In the genomic region with DNA sequence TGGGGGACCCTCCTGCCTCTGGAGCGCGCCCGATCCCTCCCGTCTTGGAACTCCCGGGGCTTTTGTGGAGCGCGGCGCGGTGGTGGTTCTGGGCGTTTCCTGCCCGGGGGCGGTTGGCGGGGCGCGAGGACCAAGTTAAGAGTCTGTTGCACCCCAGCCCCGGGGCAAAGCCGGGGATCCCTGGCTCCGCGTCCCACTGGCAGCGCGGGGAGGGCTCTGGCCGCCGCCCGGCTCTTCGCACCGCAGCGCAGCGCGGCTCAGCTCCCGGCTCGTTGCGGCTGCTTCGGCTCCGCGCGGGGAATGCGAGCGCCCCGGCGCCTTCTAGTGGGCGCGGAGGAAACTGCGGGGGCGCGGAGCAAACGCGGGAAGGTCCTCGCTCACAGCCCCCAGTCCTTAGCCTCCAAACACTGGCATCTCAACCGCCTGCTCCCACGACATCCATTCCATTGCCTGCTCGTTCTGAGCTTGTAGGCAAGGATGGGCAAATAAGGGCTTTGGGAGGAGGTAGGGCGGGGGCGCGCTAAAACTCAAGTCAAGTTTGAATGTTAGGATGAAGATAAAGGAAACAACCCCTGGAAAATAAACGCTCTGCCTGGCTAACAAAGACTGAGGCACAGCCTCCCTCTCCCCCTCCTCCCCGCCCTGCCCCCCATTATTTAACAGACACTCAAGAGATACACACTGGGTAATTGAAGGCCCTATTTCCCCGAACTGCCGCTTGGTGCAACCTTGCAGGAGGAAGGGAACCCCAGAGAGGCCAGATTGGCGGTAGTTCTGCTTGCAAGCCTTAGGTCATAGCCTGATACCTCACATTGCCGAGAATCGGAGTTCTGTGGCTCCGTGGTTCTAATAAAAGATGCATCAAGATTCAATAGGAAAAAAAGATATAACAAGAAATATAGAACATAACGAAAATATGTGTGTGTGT, we compare ENCODE assay signal across 8 cellular contexts. TPM values are rescaled to one million over a fixed set of nuclear protein-coding genes. Genes with fewer than 3 reads are reported as not detected.
DNase-seq lines count a peak whose midpoint lies in the region; ATAC-seq and TF ChIP-seq lines count a peak whose summit lies in the region.

Gene B4GALNT1, minus strand, starts transcription at position 304 of the 928 bp plus-strand sequence. CDS start 1,069 bp downstream, outside the sequence.

- H2AFZ ChIP-seq in KMS-11 (ENCODE audit: low read depth), result peak within 1 kb of the TSS; percentile 93

- H3K27ac ChIP-seq in KMS-11, result peak within 1 kb of the TSS; percentile 53
- H3K27ac ChIP-seq in upper lobe of left lung, result no peak within 1 kb of the TSS

- TF ChIP-seq CTCF in KMS-11 (conservative IDR thresholded peaks at IDR 0.05; ENCODE audit: low read depth, low read length) (peak; percentile 98), upper lobe of left lung (IDR thresholded peaks at IDR 0.05) (peak; percentile 86 to 94 (median 91))

- no peaks in the 10 kb centered on the region; the same call in 1 of the 2 replicates for H3K36me3 ChIP-seq in KMS-11 (ENCODE audit: insufficient read depth)
- no peaks in the 10 kb centered on the region for H3K36me3 ChIP-seq in upper lobe of left lung

- TF ChIP-seq POLR2A in upper lobe of left lung (IDR thresholded peaks at IDR 0.05), result no peak

- peaks cover 3% of the 10 kb centered on the region; the same call in 1 of the 2 replicates for H3K79me2 ChIP-seq in KMS-11 (ENCODE audit: insufficient read depth, low read depth)

- DNase-seq in DMS114 treated with DMSO at 0.1 percent for 48 hours (lab: John Stamatoyannopoulos, UW; ENCODE audit: unreplicated experiment) (peak; percentile 71), RPMI8226 (peak; percentile 80), activated gamma-delta T cell treated with Interleukin-2 at 50 U/mL for 16 hours (peak; percentile 52), germinal center (ENCODE audit: low spot score) (peak; percentile 83), nucleus accumbens (lab: John Stamatoyannopoulos, UW) (peak in 35 of 56 donors; percentile 20 to 73 (median 47)), upper lobe of left lung (peak; percentile 60 to 94)

- 5 to 9% methylated on average over 16 to 26 of the region's 63 CpGs for WGBS in upper lobe of left lung, 2 donors

- peaks cover 14% of the 10 kb centered on the region for H3K4me1 ChIP-seq in KMS-11 (ENCODE audit: low read depth, poor library complexity, severe bottlenecking)
- peaks cover 18 to 23% (median 20%) of the 10 kb centered on the region in 4 donors for H3K4me1 ChIP-seq in upper lobe of left lung

- H3K9me3 ChIP-seq in upper lobe of left lung, result no peaks in the 10 kb centered on the region

- H3K4me3 ChIP-seq in KMS-11 (IDR thresholded peaks at IDR 0.05; ENCODE audit: insufficient read depth, low read depth, low read length), result no peak within 1 kb of the TSS
- peak within 1 kb of the TSS; percentile 39 to 56 (median 48) for H3K4me3 ChIP-seq in upper lobe of left lung

- peak within 1 kb of the TSS; percentile 91 for H3K9ac ChIP-seq in KMS-11

- peak within 1 kb of the TSS; percentile 73 for H3K4me2 ChIP-seq in KMS-11

- no peak for TF ChIP-seq EP300 in upper lobe of left lung (IDR thresholded peaks at IDR 0.05)

- ATAC-seq in GM21423 (IDR thresholded peaks at IDR 0.05; ENCODE audit: unreplicated experiment), result peak; percentile 79
- peak; percentile 85 to 97 for ATAC-seq in upper lobe of left lung (ENCODE audit: low FRiP score in 2 of 2)

- H4K20me1 ChIP-seq in KMS-11 (ENCODE audit: insufficient read depth), result no peaks in the 10 kb centered on the region

- H3K27me3 ChIP-seq in KMS-11 (ENCODE audit: insufficient read depth, low read depth) (no peaks in the 10 kb centered on the region), upper lobe of left lung (peaks cover 0 to 35% (median 17%) of the 10 kb centered on the region in 4 donors)

RNA-seq across cellular contexts. Expression of gene B4GALNT1, which starts in this region (rescaled TPM):
- total RNA-seq in upper lobe of left lung, result 1 to 10 TPM in 1 of 6 donors, under 1 TPM in 5; under 0.01 to 2.6 (median 0.80) TPM
